ENCODE assay signal across 8 cellular contexts in the genomic region with DNA sequence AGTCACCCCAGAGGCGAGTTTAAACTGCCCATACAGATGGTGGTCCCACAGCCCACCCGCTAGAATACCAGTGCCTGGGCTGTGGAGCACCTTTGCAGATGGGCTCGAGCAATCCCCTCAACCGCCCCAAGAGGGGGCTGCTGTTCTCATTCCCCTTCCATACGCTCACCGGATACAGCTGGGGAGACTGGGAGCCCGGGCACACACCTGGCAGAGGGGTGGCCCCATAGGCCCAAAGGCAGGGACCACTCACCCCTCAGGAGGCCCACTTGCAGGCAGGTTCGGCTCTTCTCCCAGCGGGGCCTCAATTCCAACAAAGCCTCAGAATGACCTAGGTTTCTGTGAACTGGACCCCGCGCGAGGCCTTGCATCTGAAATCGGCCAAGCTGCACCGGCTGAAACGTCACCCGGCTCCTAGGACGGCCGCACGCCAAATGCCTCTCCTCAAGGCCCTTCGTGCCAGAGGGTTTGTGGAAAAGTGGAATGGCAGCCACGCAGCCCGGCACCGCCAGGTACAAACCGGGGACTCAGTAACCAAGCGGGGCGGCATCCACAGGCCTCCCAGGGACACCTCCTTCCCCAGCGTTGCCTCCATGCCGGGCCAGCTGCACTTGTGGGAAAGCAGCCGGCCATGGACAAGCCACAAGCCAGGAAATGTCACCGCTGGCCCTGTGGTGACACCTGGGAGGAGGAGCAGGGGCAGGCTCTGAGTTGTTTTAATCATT. TPM values are rescaled to one million over a fixed set of nuclear protein-coding genes. Genes with fewer than 3 reads are reported as not detected.
DNase-seq lines count a peak whose midpoint lies in the region; ATAC-seq and TF ChIP-seq lines count a peak whose summit lies in the region.

No MANE protein-coding gene starts in this region.

- no peak overlapping the region for H3K27ac ChIP-seq in esophagus squamous epithelium
- peak overlapping the region; percentile 86 for H3K27ac ChIP-seq in psoas muscle

- H3K4me3 Mint-ChIP-seq in T-helper 17 cell = no peak overlapping the region

- peaks cover 0 to 39% (median 4%) of the 10 kb centered on the region in 3 donors for H3K4me1 ChIP-seq in esophagus squamous epithelium
- H3K4me1 ChIP-seq in psoas muscle = peaks cover 62% of the 10 kb centered on the region

- H3K27me3 ChIP-seq in esophagus squamous epithelium = no peaks in the 10 kb centered on the region
- no peaks in the 10 kb centered on the region for H3K27me3 ChIP-seq in psoas muscle (ENCODE audit: insufficient read depth in 3 of 3, low read length in 2 of 3)

- TF ChIP-seq CTCF in esophagus squamous epithelium (IDR thresholded peaks at IDR 0.05) = peak in 5 of 6 experiments; percentile 6 to 39 (median 33)
- peak; percentile 34 for TF ChIP-seq CTCF in psoas muscle (IDR thresholded peaks at IDR 0.05)

- WGBS in esophagus squamous epithelium, 2 donors = 67 to 77% methylated on average over 5 of the region's 30 CpGs
- WGBS in psoas muscle, 3 donors = 84 to 91% (median 86%) methylated on average over 30 of the region's 30 CpGs

- H3K9me3 ChIP-seq in T-helper 17 cell (ENCODE audit: control insufficient read depth, low read length, poor library complexity, severe bottlenecking) (no peaks in the 10 kb centered on the region), esophagus squamous epithelium (no peaks in the 10 kb centered on the region), psoas muscle (no peaks in the 10 kb centered on the region)

- ATAC-seq in T-helper 17 cell (peak; percentile 59), psoas muscle (peak in 2 of 4 donors; percentile 24 to 31)

- no peak for TF ChIP-seq POLR2A in esophagus squamous epithelium (IDR thresholded peaks at IDR 0.05)

- intact Hi-C loops in esophagus squamous epithelium (cut with DNase I) (no loop called here), psoas muscle (cut with DNase I) (no loop called here)

- H3K36me3 ChIP-seq in esophagus squamous epithelium (peaks cover 9 to 80% (median 15%) of the 10 kb centered on the region in 3 donors), psoas muscle (ENCODE audit: insufficient read depth in 1 of 2, low read depth in 1 of 2) (peaks cover 0 to 42% of the 10 kb centered on the region in 2 donors)

- H3K27me3 Mint-ChIP-seq in T-helper 17 cell = no peaks in the 10 kb centered on the region

- H3K4me3 ChIP-seq in esophagus squamous epithelium (no peak overlapping the region), psoas muscle (no peak overlapping the region)

- H3K27ac Mint-ChIP-seq in T-helper 17 cell = no peak overlapping the region

- peaks cover 27% of the 10 kb centered on the region for H3K4me1 Mint-ChIP-seq in T-helper 17 cell

- peaks cover 2% of the 10 kb centered on the region for H3K36me3 Mint-ChIP-seq in T-helper 17 cell (ENCODE audit: low read depth)

- DNase-seq in activated CD4-positive, alpha-beta T cell treated with anti-CD3 and anti-CD28 coated beads for 48 hours = peak; percentile 48
- DNase-seq in activated CD4-positive, alpha-beta T cell treated with anti-CD3 and anti-CD28 coated beads for 1 hour = no peak
- no peak for DNase-seq in T-helper 17 cell
- no peak for DNase-seq in esophagus squamous epithelium (lab: John Stamatoyannopoulos, UW)
- peak in 1 of 2 donors; percentile 64 for DNase-seq in psoas muscle
- DNase-seq in NCI-H446 (lab: John Stamatoyannopoulos, UW) = no peak
- DNase-seq in NOMO-1 treated with dmso at 0.1 percent for 144 hours (lab: John Stamatoyannopoulos, UW; ENCODE audit: unreplicated experiment) = no peak
- DNase-seq in NCI-H146 treated with DMSO at 0.1 percent for 48 hours (lab: John Stamatoyannopoulos, UW; ENCODE audit: unreplicated experiment) = no peak

RNA-seq across cellular contexts. Expression of a gene that starts 18.7 kb away (rescaled TPM):
- total RNA-seq in T-helper 17 cell (10 to 100 TPM; 27.1 to 30.3 TPM), esophagus squamous epithelium (10 to 100 TPM; 10.3 to 20.1 (median 12.7) TPM), psoas muscle (10 to 100 TPM; 35.8 to 51.7 (median 44.0) TPM)
- polyA plus RNA-seq in psoas muscle = 10 to 100 TPM; 24.2 to 34.2 (median 25.2) TPM
